Comparison of ENCODE assay signal across 1 cellular context in genomic region chr10:35349389-35349915, GRCh38.
TF ChIP-seq lines count a peak whose summit lies in the region.

No MANE protein-coding gene starts in this region.

TF ChIP-seq in HepG2, 621 proteins besides CTCF, POLR2A, EP300 and RAD21 (continued from another document and continues in another):
- TF ChIP-seq HDAC1 (CRISPR knock-in tag; IDR thresholded peaks at IDR 0.05), result no peak
- TF ChIP-seq ZNF205 (CRISPR knock-in tag; IDR thresholded peaks at IDR 0.05), result no peak
- TF ChIP-seq ZSCAN25 (CRISPR knock-in tag; IDR thresholded peaks at IDR 0.05), result 0 out of 2 replicates have a peak, but pooled peaks have one; percentile 38
- TF ChIP-seq POGZ (CRISPR knock-in tag; IDR thresholded peaks at IDR 0.05), result peak; percentile 47
- TF ChIP-seq CREM (IDR thresholded peaks at IDR 0.05), result no peak
- no peak for TF ChIP-seq CREM (CRISPR knock-in tag; IDR thresholded peaks at IDR 0.05)
- TF ChIP-seq ZNF142 (CRISPR knock-in tag; IDR thresholded peaks at IDR 0.05), result no peak
- no peak for TF ChIP-seq HCFC1 (IDR thresholded peaks at IDR 0.05; ENCODE audit: low read depth, low read length)
- no peak for TF ChIP-seq SNAPC2 (CRISPR knock-in tag; IDR thresholded peaks at IDR 0.05)
- TF ChIP-seq ELF4 (CRISPR knock-in tag; IDR thresholded peaks at IDR 0.05; ENCODE audit: borderline replicate concordance), result no peak
- no peak for TF ChIP-seq KDM5A (IDR thresholded peaks at IDR 0.05; ENCODE audit: borderline replicate concordance, low read length)
- no peak for TF ChIP-seq MAFF (IDR thresholded peaks at IDR 0.05; ENCODE audit: low read depth, low read length)
- no peak for TF ChIP-seq FOXM1 (CRISPR knock-in tag; IDR thresholded peaks at IDR 0.05)
- TF ChIP-seq ZNF674 (CRISPR knock-in tag; IDR thresholded peaks at IDR 0.05; ENCODE audit: low read depth), result no peak
- no peak for TF ChIP-seq CHD2 (IDR thresholded peaks at IDR 0.05; ENCODE audit: low read depth, low read length)
- no peak for TF ChIP-seq ZNF256 (CRISPR knock-in tag; conservative IDR thresholded peaks at IDR 0.05)
- TF ChIP-seq AGO2 (optimal IDR thresholded peaks at IDR 0.05; ENCODE audit: low read depth, low read length), result no peak
- no peak for TF ChIP-seq FOXP1 (IDR thresholded peaks at IDR 0.05)
- peak; percentile 32; the same call in 1 of the 2 replicates for TF ChIP-seq FOXP1 (CRISPR knock-in tag; IDR thresholded peaks at IDR 0.05)
- TF ChIP-seq ZBTB10 (CRISPR knock-in tag; IDR thresholded peaks at IDR 0.05; ENCODE audit: borderline replicate concordance), result no peak
- no peak for TF ChIP-seq ZNF549 (CRISPR knock-in tag; IDR thresholded peaks at IDR 0.05)
- no peak for TF ChIP-seq ZNF512B (CRISPR knock-in tag; IDR thresholded peaks at IDR 0.05; ENCODE audit: borderline replicate concordance)
- no peak for TF ChIP-seq ZNF552 (CRISPR knock-in tag; IDR thresholded peaks at IDR 0.05; ENCODE audit: borderline replicate concordance)
- TF ChIP-seq ZNF687 (CRISPR knock-in tag; IDR thresholded peaks at IDR 0.05), result no peak; the same call in 1 of the 2 replicates
- no peak for TF ChIP-seq ZNF317 (CRISPR knock-in tag; IDR thresholded peaks at IDR 0.05)
- no peak for TF ChIP-seq ZNF746 (CRISPR knock-in tag; IDR thresholded peaks at IDR 0.05)
- TF ChIP-seq ZNF737 (CRISPR knock-in tag; IDR thresholded peaks at IDR 0.05; ENCODE audit: borderline replicate concordance), result no peak
- no peak for TF ChIP-seq E2F2 (CRISPR knock-in tag; IDR thresholded peaks at IDR 0.05; ENCODE audit: borderline replicate concordance)
- no peak for TF ChIP-seq ZNF777 (CRISPR knock-in tag; IDR thresholded peaks at IDR 0.05)
- 0 out of 2 replicates have a peak, but pooled peaks have one; percentile 21 for TF ChIP-seq AHDC1 (CRISPR knock-in tag; IDR thresholded peaks at IDR 0.05; ENCODE audit: borderline replicate concordance)
- TF ChIP-seq ATF4 (CRISPR knock-in tag; IDR thresholded peaks at IDR 0.05), result no peak
- TF ChIP-seq MEIS1 (CRISPR knock-in tag; IDR thresholded peaks at IDR 0.05; ENCODE audit: borderline replicate concordance), result no peak
- no peak for TF ChIP-seq NFE2L2 (IDR thresholded peaks at IDR 0.05; ENCODE audit: low read length)
- TF ChIP-seq ZNF570 (CRISPR knock-in tag; IDR thresholded peaks at IDR 0.05; ENCODE audit: borderline replicate concordance), result no peak
